Comparison of ENCODE assay signal across 4 cellular contexts in the genomic region with DNA sequence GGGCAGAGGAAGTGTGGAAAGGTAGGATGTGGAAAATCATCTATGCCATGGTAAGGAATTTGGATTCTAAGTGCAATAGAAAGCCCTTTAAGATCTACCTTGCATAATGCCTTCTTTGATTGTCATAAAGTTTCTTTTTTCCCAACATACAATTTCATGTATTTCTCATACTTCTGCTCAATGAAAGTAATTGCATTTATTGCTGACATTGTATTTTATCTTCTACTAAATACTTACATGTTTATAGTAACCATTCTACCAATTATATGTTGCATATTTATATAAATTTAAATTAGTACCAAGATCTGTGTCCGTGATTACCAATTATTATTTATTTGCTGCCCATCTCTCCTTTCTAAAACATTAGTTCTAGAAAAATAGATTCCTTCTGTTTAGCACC.
TF ChIP-seq lines count a peak whose summit lies in the region.

No MANE protein-coding gene starts in this region.

TF ChIP-seq in HepG2, 621 proteins besides CTCF, POLR2A, EP300 and RAD21:
- no peak for TF ChIP-seq SIN3B (IDR thresholded peaks at IDR 0.05; ENCODE audit: low read length)
- no peak for TF ChIP-seq ZNF615 (CRISPR knock-in tag; IDR thresholded peaks at IDR 0.05; ENCODE audit: borderline replicate concordance)
- peak; percentile 74; the same call in 1 of the 2 replicates for TF ChIP-seq MAFF (IDR thresholded peaks at IDR 0.05; ENCODE audit: low read depth, low read length)
- TF ChIP-seq MAFK (conservative IDR thresholded peaks at IDR 0.05 in 1 of 2, IDR thresholded peaks at IDR 0.05 in 1 of 2; ENCODE audit: low read length in 2 of 2): peak; percentile 58 to 88; a peak in 3 of 4 replicates

TF ChIP-seq in A549, 52 proteins besides CTCF, POLR2A, EP300 and RAD21:
- TF ChIP-seq JUN (IDR thresholded peaks at IDR 0.05) (no peak), MAFK (IDR thresholded peaks at IDR 0.05; ENCODE audit: partially characterized antibody) (peak; percentile 68)

TF ChIP-seq in IMR-90, 13 proteins besides CTCF, POLR2A, EP300 and RAD21:
- TF ChIP-seq MAFK (IDR thresholded peaks at IDR 0.05; ENCODE audit: low read depth, low read length) (peak; percentile 84), RCOR1 (IDR thresholded peaks at IDR 0.05; ENCODE audit: insufficient replicate concordance, low read length) (no peak)

TF ChIP-seq in K562, 482 proteins besides CTCF, POLR2A, EP300 and RAD21 (continues in another document):
- TF ChIP-seq RB1 (IDR thresholded peaks at IDR 0.05; ENCODE audit: low read depth) (no peak), PHTF2 (CRISPR knock-in tag; IDR thresholded peaks at IDR 0.05) (no peak), ZNF316 (IDR thresholded peaks at IDR 0.05) (peak; percentile 86), CBX5 (IDR thresholded peaks at IDR 0.05; ENCODE audit: borderline replicate concordance, low read depth) (no peak), RFX1 (IDR thresholded peaks at IDR 0.05) (no peak), ZBTB40 (IDR thresholded peaks at IDR 0.05) (no peak), ZBTB40 (CRISPR knock-in tag; IDR thresholded peaks at IDR 0.05) (no peak), TAF9B (IDR thresholded peaks at IDR 0.05; ENCODE audit: partially characterized antibody) (no peak), ZNF778 (CRISPR knock-in tag; IDR thresholded peaks at IDR 0.05) (no peak), NFRKB (IDR thresholded peaks at IDR 0.05; ENCODE audit: low read depth) (no peak), MAFK (IDR thresholded peaks at IDR 0.05; ENCODE audit: low read length) (peak; percentile 59; the same call in 1 of the 2 replicates), KAT8 (IDR thresholded peaks at IDR 0.05; ENCODE audit: low read depth) (no peak), BMI1 (IDR thresholded peaks at IDR 0.05; ENCODE audit: low read length) (no peak), CBX2 (IDR thresholded peaks at IDR 0.05; ENCODE audit: insufficient read depth, low read length, poor library complexity, severe bottlenecking) (no peak), CHCHD3 (CRISPR knock-in tag; IDR thresholded peaks at IDR 0.05) (no peak), ZFP36 (IDR thresholded peaks at IDR 0.05; ENCODE audit: low read depth, low read length, partially characterized antibody) (no peak), GATA2 (CRISPR knock-in tag; IDR thresholded peaks at IDR 0.05) (no peak), FOXJ3 (CRISPR knock-in tag; IDR thresholded peaks at IDR 0.05) (no peak), IRF2 (CRISPR knock-in tag; IDR thresholded peaks at IDR 0.05) (no peak), TAF1 (IDR thresholded peaks at IDR 0.05; ENCODE audit: control insufficient read depth, extremely low read depth, insufficient read depth, low read length, severe bottlenecking) (no peak), MAFF (IDR thresholded peaks at IDR 0.05; ENCODE audit: low read length) (peak; percentile 42; the same call in 1 of the 2 replicates)
- TF ChIP-seq, protein P1, sequence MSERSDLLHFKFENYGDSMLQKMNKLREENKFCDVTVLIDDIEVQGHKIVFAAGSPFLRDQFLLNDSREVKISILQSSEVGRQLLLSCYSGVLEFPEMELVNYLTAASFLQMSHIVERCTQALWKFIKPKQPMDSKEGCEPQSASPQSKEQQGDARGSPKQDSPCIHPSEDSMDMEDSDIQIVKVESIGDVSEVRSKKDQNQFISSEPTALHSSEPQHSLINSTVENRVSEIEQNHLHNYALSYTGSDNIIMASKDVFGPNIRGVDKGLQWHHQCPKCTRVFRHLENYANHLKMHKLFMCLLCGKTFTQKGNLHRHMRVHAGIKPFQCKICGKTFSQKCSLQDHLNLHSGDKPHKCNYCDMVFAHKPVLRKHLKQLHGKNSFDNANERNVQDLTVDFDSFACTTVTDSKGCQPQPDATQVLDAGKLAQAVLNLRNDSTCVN (CRISPR knock-in tag; IDR thresholded peaks at IDR 0.05): no peak
- TF ChIP-seq, protein P2, sequence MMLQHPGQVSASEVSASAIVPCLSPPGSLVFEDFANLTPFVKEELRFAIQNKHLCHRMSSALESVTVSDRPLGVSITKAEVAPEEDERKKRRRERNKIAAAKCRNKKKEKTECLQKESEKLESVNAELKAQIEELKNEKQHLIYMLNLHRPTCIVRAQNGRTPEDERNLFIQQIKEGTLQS (IDR thresholded peaks at IDR 0.05): no peak
- TF ChIP-seq, protein P2 (CRISPR knock-in tag; conservative IDR thresholded peaks at IDR 0.05): no peak
- TF ChIP-seq, protein P3, sequence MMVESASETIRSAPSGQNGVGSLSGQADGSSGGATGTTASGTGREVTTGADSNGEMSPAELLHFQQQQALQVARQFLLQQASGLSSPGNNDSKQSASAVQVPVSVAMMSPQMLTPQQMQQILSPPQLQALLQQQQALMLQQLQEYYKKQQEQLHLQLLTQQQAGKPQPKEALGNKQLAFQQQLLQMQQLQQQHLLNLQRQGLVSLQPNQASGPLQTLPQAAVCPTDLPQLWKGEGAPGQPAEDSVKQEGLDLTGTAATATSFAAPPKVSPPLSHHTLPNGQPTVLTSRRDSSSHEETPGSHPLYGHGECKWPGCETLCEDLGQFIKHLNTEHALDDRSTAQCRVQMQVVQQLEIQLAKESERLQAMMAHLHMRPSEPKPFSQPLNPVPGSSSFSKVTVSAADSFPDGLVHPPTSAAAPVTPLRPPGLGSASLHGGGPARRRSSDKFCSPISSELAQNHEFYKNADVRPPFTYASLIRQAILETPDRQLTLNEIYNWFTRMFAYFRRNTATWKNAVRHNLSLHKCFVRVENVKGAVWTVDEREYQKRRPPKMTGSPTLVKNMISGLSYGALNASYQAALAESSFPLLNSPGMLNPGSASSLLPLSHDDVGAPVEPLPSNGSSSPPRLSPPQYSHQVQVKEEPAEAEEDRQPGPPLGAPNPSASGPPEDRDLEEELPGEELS (CRISPR knock-in tag; IDR thresholded peaks at IDR 0.05; ENCODE audit: borderline replicate concordance): no peak
- TF ChIP-seq, protein P4, sequence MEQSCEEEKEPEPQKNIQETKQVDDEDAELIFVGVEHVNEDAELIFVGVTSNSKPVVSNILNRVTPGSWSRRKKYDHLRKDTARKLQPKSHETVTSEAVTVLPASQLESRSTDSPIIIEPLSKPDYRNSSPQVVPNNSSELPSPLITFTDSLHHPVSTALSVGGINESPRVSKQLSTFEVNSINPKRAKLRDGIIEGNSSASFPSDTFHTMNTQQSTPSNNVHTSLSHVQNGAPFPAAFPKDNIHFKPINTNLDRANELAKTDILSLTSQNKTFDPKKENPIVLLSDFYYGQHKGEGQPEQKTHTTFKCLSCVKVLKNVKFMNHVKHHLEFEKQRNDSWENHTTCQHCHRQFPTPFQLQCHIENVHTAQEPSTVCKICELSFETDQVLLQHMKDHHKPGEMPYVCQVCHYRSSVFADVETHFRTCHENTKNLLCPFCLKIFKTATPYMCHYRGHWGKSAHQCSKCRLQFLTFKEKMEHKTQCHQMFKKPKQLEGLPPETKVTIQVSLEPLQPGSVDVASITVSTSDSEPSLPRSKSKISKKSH (CRISPR knock-in tag; IDR thresholded peaks at IDR 0.05): no peak
- TF ChIP-seq, protein P5, sequence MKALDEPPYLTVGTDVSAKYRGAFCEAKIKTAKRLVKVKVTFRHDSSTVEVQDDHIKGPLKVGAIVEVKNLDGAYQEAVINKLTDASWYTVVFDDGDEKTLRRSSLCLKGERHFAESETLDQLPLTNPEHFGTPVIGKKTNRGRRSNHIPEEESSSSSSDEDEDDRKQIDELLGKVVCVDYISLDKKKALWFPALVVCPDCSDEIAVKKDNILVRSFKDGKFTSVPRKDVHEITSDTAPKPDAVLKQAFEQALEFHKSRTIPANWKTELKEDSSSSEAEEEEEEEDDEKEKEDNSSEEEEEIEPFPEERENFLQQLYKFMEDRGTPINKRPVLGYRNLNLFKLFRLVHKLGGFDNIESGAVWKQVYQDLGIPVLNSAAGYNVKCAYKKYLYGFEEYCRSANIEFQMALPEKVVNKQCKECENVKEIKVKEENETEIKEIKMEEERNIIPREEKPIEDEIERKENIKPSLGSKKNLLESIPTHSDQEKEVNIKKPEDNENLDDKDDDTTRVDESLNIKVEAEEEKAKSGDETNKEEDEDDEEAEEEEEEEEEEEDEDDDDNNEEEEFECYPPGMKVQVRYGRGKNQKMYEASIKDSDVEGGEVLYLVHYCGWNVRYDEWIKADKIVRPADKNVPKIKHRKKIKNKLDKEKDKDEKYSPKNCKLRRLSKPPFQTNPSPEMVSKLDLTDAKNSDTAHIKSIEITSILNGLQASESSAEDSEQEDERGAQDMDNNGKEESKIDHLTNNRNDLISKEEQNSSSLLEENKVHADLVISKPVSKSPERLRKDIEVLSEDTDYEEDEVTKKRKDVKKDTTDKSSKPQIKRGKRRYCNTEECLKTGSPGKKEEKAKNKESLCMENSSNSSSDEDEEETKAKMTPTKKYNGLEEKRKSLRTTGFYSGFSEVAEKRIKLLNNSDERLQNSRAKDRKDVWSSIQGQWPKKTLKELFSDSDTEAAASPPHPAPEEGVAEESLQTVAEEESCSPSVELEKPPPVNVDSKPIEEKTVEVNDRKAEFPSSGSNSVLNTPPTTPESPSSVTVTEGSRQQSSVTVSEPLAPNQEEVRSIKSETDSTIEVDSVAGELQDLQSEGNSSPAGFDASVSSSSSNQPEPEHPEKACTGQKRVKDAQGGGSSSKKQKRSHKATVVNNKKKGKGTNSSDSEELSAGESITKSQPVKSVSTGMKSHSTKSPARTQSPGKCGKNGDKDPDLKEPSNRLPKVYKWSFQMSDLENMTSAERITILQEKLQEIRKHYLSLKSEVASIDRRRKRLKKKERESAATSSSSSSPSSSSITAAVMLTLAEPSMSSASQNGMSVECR (CRISPR knock-in tag; IDR thresholded peaks at IDR 0.05): no peak
- TF ChIP-seq, protein P6, sequence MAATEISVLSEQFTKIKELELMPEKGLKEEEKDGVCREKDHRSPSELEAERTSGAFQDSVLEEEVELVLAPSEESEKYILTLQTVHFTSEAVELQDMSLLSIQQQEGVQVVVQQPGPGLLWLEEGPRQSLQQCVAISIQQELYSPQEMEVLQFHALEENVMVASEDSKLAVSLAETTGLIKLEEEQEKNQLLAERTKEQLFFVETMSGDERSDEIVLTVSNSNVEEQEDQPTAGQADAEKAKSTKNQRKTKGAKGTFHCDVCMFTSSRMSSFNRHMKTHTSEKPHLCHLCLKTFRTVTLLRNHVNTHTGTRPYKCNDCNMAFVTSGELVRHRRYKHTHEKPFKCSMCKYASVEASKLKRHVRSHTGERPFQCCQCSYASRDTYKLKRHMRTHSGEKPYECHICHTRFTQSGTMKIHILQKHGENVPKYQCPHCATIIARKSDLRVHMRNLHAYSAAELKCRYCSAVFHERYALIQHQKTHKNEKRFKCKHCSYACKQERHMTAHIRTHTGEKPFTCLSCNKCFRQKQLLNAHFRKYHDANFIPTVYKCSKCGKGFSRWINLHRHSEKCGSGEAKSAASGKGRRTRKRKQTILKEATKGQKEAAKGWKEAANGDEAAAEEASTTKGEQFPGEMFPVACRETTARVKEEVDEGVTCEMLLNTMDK (IDR thresholded peaks at IDR 0.05; ENCODE audit: borderline replicate concordance, insufficient read depth, low read depth, low read length, poor library complexity, severe bottlenecking): no peak
